31 cellular contexts compared by ENCODE assay signal in genomic region chr15:49380912-49381311, GRCh38. TPM values are rescaled to one million over a fixed set of nuclear protein-coding genes. Genes with fewer than 3 reads are reported as not detected.
DNase-seq lines count a peak whose midpoint lies in the region; ATAC-seq, FAIRE-seq and TF ChIP-seq lines count a peak whose summit lies in the region.
"Had no signal": no experiment of that assay in that cellular context is flagged by ENCODE, and none has a peak within 500 bp of the region (broad histone marks: within the 10 kb centered on the region; RNA-seq: fewer than 3 reads in every experiment).

No MANE protein-coding gene starts in this region.

- no peak overlapping the region for H3K4me3 ChIP-seq in GM23338
- no peak overlapping the region for H3K4me3 ChIP-seq in NT2/D1 (ENCODE audit: insufficient read length, low read depth)
- no peak overlapping the region for H3K4me3 ChIP-seq in H1 (ENCODE audit: extremely low read depth in 1 of 4, insufficient read depth in 2 of 4, low read depth in 3 of 4, low read length in 4 of 4)
- H3K4me3 ChIP-seq: ascending aorta, esophagus muscularis mucosa, MG63, pancreas, Peyer's patch, suprapubic skin, upper lobe of right lung had no signal

- no peak overlapping the region for H2BK20ac ChIP-seq in H1 (ENCODE audit: low read length)

- no peak overlapping the region for H4K5ac ChIP-seq in H1 (ENCODE audit: insufficient read length, low read depth, low read length)

- H3K56ac ChIP-seq in H1 (replicated peaks; ENCODE audit: insufficient read length, low read depth, low read length), result no peak overlapping the region

- H4K8ac ChIP-seq in H1 (ENCODE audit: extremely low read depth, insufficient read depth, low read length), result no peak overlapping the region

- peaks cover 3% of the 10 kb centered on the region; the same call in 1 of the 2 replicates for H3K9me2 ChIP-seq in GM23338 (ENCODE audit: insufficient read depth)

- H3K27ac ChIP-seq in GM23338 (ENCODE audit: low read depth), result no peak overlapping the region
- H3K27ac ChIP-seq in H1 (ENCODE audit: low read depth, low read length), result no peak overlapping the region
- H3K27ac ChIP-seq in substantia nigra (ENCODE audit: low read depth, low read length, poor library complexity, severe bottlenecking), result no peak overlapping the region
- H3K27ac ChIP-seq: ascending aorta, esophagus muscularis mucosa, pancreas, Peyer's patch, suprapubic skin, upper lobe of right lung had no signal

- H3K9me3 Mint-ChIP-seq in GM23338, result no peaks in the 10 kb centered on the region
- no peaks in the 10 kb centered on the region for H3K9me3 Mint-ChIP-seq in activated naive CD4-positive, alpha-beta T cell treated with anti-CD3 and anti-CD28 coated beads for 36 hours
- peaks cover 8% of the 10 kb centered on the region for H3K9me3 Mint-ChIP-seq in mesothelial cell of epicardium
- H3K9me3 Mint-ChIP-seq: activated naive CD8-positive, alpha-beta T cell treated with anti-CD3 and anti-CD28 coated beads, Interleukin-2, amount 10 ng/mL, durations not matched to agents 7 days and 5 days; stimulated activated memory B cell treated with anti-CD40 and anti-IgM and Interleukin-4, amounts not matched to agents 10 μg/mL and 1 μg/mL and 100 μg/mL, for 72 hours had no signal

- H2BK12ac ChIP-seq in H1 (ENCODE audit: low read depth, low read length), result no peak overlapping the region

- H3K79me1 ChIP-seq in H1 (ENCODE audit: low read depth, low read length), result no peaks in the 10 kb centered on the region

- intact Hi-C loops in activated naive CD4-positive, alpha-beta T cell treated with anti-CD3 and anti-CD28 coated beads for 36 hours (cut with micrococcal nuclease), result no loop called here

- no peaks in the 10 kb centered on the region for H4K20me1 ChIP-seq in GM23338 (replicated peaks; ENCODE audit: insufficient read depth)
- no peaks in the 10 kb centered on the region for H4K20me1 ChIP-seq in H1 (replicated peaks in 1 of 2; ENCODE audit: control insufficient read depth in 1 of 2, insufficient read depth in 2 of 2, low read length in 2 of 2)

- TF ChIP-seq EP300 in H1 (IDR thresholded peaks at IDR 0.05; ENCODE audit: borderline replicate concordance in 1 of 2, low read depth in 2 of 2, low read length in 2 of 2), result no peak

- H3K4me3 Mint-ChIP-seq in GM23338 (no peak overlapping the region), mesothelial cell of epicardium (no peak overlapping the region)
- no peak overlapping the region for H3K4me3 Mint-ChIP-seq in activated naive CD4-positive, alpha-beta T cell treated with anti-CD3 and anti-CD28 coated beads for 36 hours
- H3K4me3 Mint-ChIP-seq: activated naive CD8-positive, alpha-beta T cell treated with anti-CD3 and anti-CD28 coated beads, Interleukin-2, amount 10 ng/mL, durations not matched to agents 7 days and 5 days; CD8-positive, alpha-beta memory T cell; stimulated activated memory B cell treated with anti-CD40 and anti-IgM and Interleukin-4, amounts not matched to agents 10 μg/mL and 1 μg/mL and 100 μg/mL, for 72 hours had no signal

- DNase-seq in GM23338 (ENCODE audit: low spot score), result peak; percentile 34
- DNase-seq in NT2/D1 (ENCODE audit: low read depth, low spot score), result peak; percentile 15
- DNase-seq in H1 (ENCODE audit: low read depth in 1 of 2, low spot score in 2 of 2), result no peak
- peak; percentile 49 for DNase-seq in islet precursor cell
- DNase-seq in activated naive CD4-positive, alpha-beta T cell treated with anti-CD3 and anti-CD28 coated beads for 36 hours, result no peak
- DNase-seq in substantia nigra (lab: John Stamatoyannopoulos, UW), result no peak
- DNase-seq in mesothelial cell of epicardium (ENCODE audit: low spot score in 2 of 2, unreplicated experiment in 2 of 2), result no peak
- DNase-seq: activated CD4-positive, alpha-beta T cell treated with anti-CD3 and anti-CD28 coated beads for 4 hours; activated gamma-delta T cell; activated naive CD8-positive, alpha-beta T cell treated with anti-CD3 and anti-CD28 coated beads, Interleukin-2, amount 10 ng/mL, durations not matched to agents 7 days and 5 days; CD8-positive, alpha-beta memory T cell; cortex of kidney; DMS 273 treated with DMSO at 0.1 percent for 48 hours; KG1; MG63; NCI-H1105; NCI-H1930; pancreas; Peyer's patch; retina; SHP77 treated with DMSO at 0.1 percent for 48 hours; upper lobe of right lung had no signal

- no peak overlapping the region for H3K9ac ChIP-seq in NT2/D1 (ENCODE audit: insufficient read length, low read depth)
- H3K9ac ChIP-seq in H1 (replicated peaks in 1 of 4; ENCODE audit: extremely low read depth in 1 of 4, low read depth in 3 of 4, low read length in 3 of 4), result no peak overlapping the region

- TF ChIP-seq CTCF in GM23338 (conservative IDR thresholded peaks at IDR 0.05; ENCODE audit: low read depth in 2 of 2) (no peak), H1 (IDR thresholded peaks at IDR 0.05; ENCODE audit: control extremely low read depth in 1 of 3, insufficient read depth in 1 of 3, low read depth in 1 of 3, low read length in 3 of 3) (no peak), mesothelial cell of epicardium (IDR thresholded peaks at IDR 0.05; ENCODE audit: unreplicated experiment) (no peak)

- H3K36me3 Mint-ChIP-seq in GM23338 (ENCODE audit: low read depth), result no peaks in the 10 kb centered on the region
- no peaks in the 10 kb centered on the region for H3K36me3 Mint-ChIP-seq in activated naive CD4-positive, alpha-beta T cell treated with anti-CD3 and anti-CD28 coated beads for 36 hours (ENCODE audit: low read depth)
- H3K36me3 Mint-ChIP-seq in mesothelial cell of epicardium, result no peaks in the 10 kb centered on the region
- H3K36me3 Mint-ChIP-seq: activated naive CD8-positive, alpha-beta T cell treated with anti-CD3 and anti-CD28 coated beads, Interleukin-2, amount 10 ng/mL, durations not matched to agents 7 days and 5 days; stimulated activated memory B cell treated with anti-CD40 and anti-IgM and Interleukin-4, amounts not matched to agents 10 μg/mL and 1 μg/mL and 100 μg/mL, for 72 hours had no signal

- no peaks in the 10 kb centered on the region for H3K23me2 ChIP-seq in H1 (ENCODE audit: low read depth, low read length)

- CTCF ChIA-PET in H1 (lab: Charles Lee; ENCODE audit: partially characterized antibody), result interaction anchor here (0.8 kb wide), 1 partner anchor 9 kb away, joined by 3 read pairs; no protein-coding TSS in a partner anchor
- CTCF ChIA-PET in activated naive CD4-positive, alpha-beta T cell treated with anti-CD3 and anti-CD28 coated beads for 36 hours (lab: Charles Lee), result no interaction called here

- ATAC-seq in GM23338 (peak; percentile 62), GM21737 (IDR thresholded peaks at IDR 0.05; ENCODE audit: unreplicated experiment) (no peak)
- ATAC-seq: pancreas; stimulated activated memory B cell treated with anti-CD40 and anti-IgM and Interleukin-4, amounts not matched to agents 10 μg/mL and 1 μg/mL and 100 μg/mL, for 72 hours; upper lobe of right lung had no signal

- peak; percentile 79 for FAIRE-seq in H1 (lab: Jason Lieb, UNC)
- FAIRE-seq: frontal cortex, HTR-8/SVneo, pancreas had no signal

- H3K4me1 ChIP-seq in GM23338 (ENCODE audit: insufficient read depth) (peaks cover 19% of the 10 kb centered on the region), NT2/D1 (ENCODE audit: insufficient read depth, insufficient read length) (no peaks in the 10 kb centered on the region), H1 (replicated peaks in 1 of 4; ENCODE audit: control insufficient read depth in 3 of 4, insufficient read depth in 4 of 4, low read length in 3 of 4) (peaks cover 0 to 8% (median 4%) of the 10 kb centered on the region in 4 experiments; a peak in 4 of 7 replicates)
- H3K4me1 ChIP-seq: ascending aorta, esophagus muscularis mucosa, pancreas, Peyer's patch, suprapubic skin, upper lobe of right lung had no signal

- H3F3A ChIP-seq in GM23338 (replicated peaks; ENCODE audit: low read depth), result no peaks in the 10 kb centered on the region

- H3K79me2 ChIP-seq in GM23338 (replicated peaks; ENCODE audit: insufficient read depth), result no peaks in the 10 kb centered on the region
- no peaks in the 10 kb centered on the region for H3K79me2 ChIP-seq in H1 (ENCODE audit: control insufficient read depth in 1 of 2, insufficient read depth in 2 of 2, low read length in 2 of 2)

- H3K27me3 Mint-ChIP-seq in GM23338 (ENCODE audit: insufficient read depth, low read depth, poor library complexity) (peaks cover 1% of the 10 kb centered on the region), mesothelial cell of epicardium (ENCODE audit: low read depth) (no peaks in the 10 kb centered on the region)
- peaks cover 9% of the 10 kb centered on the region for H3K27me3 Mint-ChIP-seq in activated naive CD4-positive, alpha-beta T cell treated with anti-CD3 and anti-CD28 coated beads for 36 hours (ENCODE audit: low read depth)
- H3K27me3 Mint-ChIP-seq: stimulated activated memory B cell treated with anti-CD40 and anti-IgM and Interleukin-4, amounts not matched to agents 10 μg/mL and 1 μg/mL and 100 μg/mL, for 72 hours had no signal

- WGBS in H1 (ENCODE audit: extremely low coverage in 1 of 2, insufficient coverage in 1 of 2, insufficient read length in 1 of 2, insufficient replicate concordance in 2 of 2, low coverage in 1 of 2, low lambda C conversion rate in 2 of 2, missing lambda C conversion rate in 1 of 2), 2 experiments, result 84% methylated on average over 5 of the region's 5 CpGs; no CpG with 5 or more reads in 1 of the 2 experiments

- no peak overlapping the region for H2AK5ac ChIP-seq in H1 (ENCODE audit: low read depth, low read length)

- no peak overlapping the region for H3K27ac Mint-ChIP-seq in GM23338
- no peak overlapping the region for H3K27ac Mint-ChIP-seq in activated naive CD4-positive, alpha-beta T cell treated with anti-CD3 and anti-CD28 coated beads for 36 hours
- H3K27ac Mint-ChIP-seq in mesothelial cell of epicardium, result no peak overlapping the region
- H3K27ac Mint-ChIP-seq: activated naive CD8-positive, alpha-beta T cell treated with anti-CD3 and anti-CD28 coated beads, Interleukin-2, amount 10 ng/mL, durations not matched to agents 7 days and 5 days; CD8-positive, alpha-beta memory T cell; stimulated activated memory B cell treated with anti-CD40 and anti-IgM and Interleukin-4, amounts not matched to agents 10 μg/mL and 1 μg/mL and 100 μg/mL, for 72 hours had no signal

- H3K4me1 Mint-ChIP-seq in GM23338 (peaks cover 21% of the 10 kb centered on the region), mesothelial cell of epicardium (no peaks in the 10 kb centered on the region)
- no peaks in the 10 kb centered on the region for H3K4me1 Mint-ChIP-seq in activated naive CD4-positive, alpha-beta T cell treated with anti-CD3 and anti-CD28 coated beads for 36 hours (ENCODE audit: low read depth)
- H3K4me1 Mint-ChIP-seq: activated naive CD8-positive, alpha-beta T cell treated with anti-CD3 and anti-CD28 coated beads, Interleukin-2, amount 10 ng/mL, durations not matched to agents 7 days and 5 days; CD8-positive, alpha-beta memory T cell; stimulated activated memory B cell treated with anti-CD40 and anti-IgM and Interleukin-4, amounts not matched to agents 10 μg/mL and 1 μg/mL and 100 μg/mL, for 72 hours had no signal

- no peak for TF ChIP-seq RAD21 in H1 (IDR thresholded peaks at IDR 0.05 in 1 of 2, conservative IDR thresholded peaks at IDR 0.05 in 1 of 2; ENCODE audit: low read depth in 2 of 2, low read length in 2 of 2)

- H3K9me3 ChIP-seq in NT2/D1 (ENCODE audit: insufficient read depth, low read length) (no peaks in the 10 kb centered on the region), H1 (ENCODE audit: insufficient read depth in 2 of 2, low read depth in 1 of 2, low read length in 1 of 2) (no peaks in the 10 kb centered on the region)
- H3K9me3 ChIP-seq: ascending aorta, esophagus muscularis mucosa, MG63, pancreas, Peyer's patch, suprapubic skin, upper lobe of right lung had no signal

- H3K23ac ChIP-seq in H1 (ENCODE audit: insufficient read length), result no peak overlapping the region

- H2BK15ac ChIP-seq in H1 (ENCODE audit: low read length), result no peak overlapping the region

- H2AFZ ChIP-seq in GM23338, result no peak overlapping the region
- H2AFZ ChIP-seq in H1 (ENCODE audit: low read length), result peak overlapping the region; percentile 20; the same call in 1 of the 2 replicates

- peak overlapping the region; percentile 36; the same call in 1 of the 2 replicates for H3K18ac ChIP-seq in H1 (ENCODE audit: extremely low read depth, low read length)

- H3K27me3 ChIP-seq in GM23338 (ENCODE audit: insufficient read depth), result no peaks in the 10 kb centered on the region
- no peaks in the 10 kb centered on the region for H3K27me3 ChIP-seq in NT2/D1 (ENCODE audit: insufficient read depth, insufficient read length)
- H3K27me3 ChIP-seq in H1 (replicated peaks in 1 of 4; ENCODE audit: control insufficient read depth in 3 of 4, extremely low read depth in 1 of 4, insufficient read depth in 3 of 4, low read length in 3 of 4), result no peaks in the 10 kb centered on the region
- H3K27me3 ChIP-seq: ascending aorta, esophagus muscularis mucosa, MG63, pancreas, Peyer's patch, suprapubic skin, upper lobe of right lung had no signal

- H3K36me3 ChIP-seq in GM23338 (ENCODE audit: insufficient read depth) (no peaks in the 10 kb centered on the region), NT2/D1 (ENCODE audit: insufficient read depth, insufficient read length, low read length) (no peaks in the 10 kb centered on the region), H1 (ENCODE audit: control insufficient read depth in 2 of 4, insufficient read depth in 4 of 4, low read length in 3 of 4) (no peaks in the 10 kb centered on the region)
- H3K36me3 ChIP-seq: ascending aorta, esophagus muscularis mucosa, MG63, pancreas, Peyer's patch, suprapubic skin, upper lobe of right lung had no signal

- no peak overlapping the region for H3K4ac ChIP-seq in H1 (replicated peaks; ENCODE audit: insufficient read length, low read depth, low read length)

- H2BK120ac ChIP-seq in H1 (replicated peaks; ENCODE audit: low read depth, low read length), result no peak overlapping the region

- POLR2A ChIA-PET in H1 (lab: Charles Lee; ENCODE audit: partially characterized antibody), result no interaction called here

- no peak overlapping the region for H4K91ac ChIP-seq in H1 (replicated peaks; ENCODE audit: insufficient read length, low read length)

- no peak overlapping the region for H3K14ac ChIP-seq in H1 (ENCODE audit: insufficient read length)

- TF ChIP-seq POLR2A in H1 (IDR thresholded peaks at IDR 0.05; ENCODE audit: control extremely low read depth in 1 of 2, low read depth in 2 of 2, low read length in 2 of 2), result no peak

- no peak overlapping the region for H2BK5ac ChIP-seq in H1 (ENCODE audit: low read depth, low read length)

- H3K4me2 ChIP-seq in GM23338 (no peak overlapping the region), H1 (ENCODE audit: insufficient read depth in 1 of 2, low read depth in 2 of 2, low read length in 2 of 2) (no peak overlapping the region)

RNA-seq across cellular contexts. Expression of gene FGF7, which starts 42.1 kb away (rescaled TPM):
- total RNA-seq in GM23338 (2014; rRNA removed; shearing (Covaris generic)), result 0.03 TPM in 1 of 2 replicates, not detected in the other
- 0.08 TPM in 1 of 2 replicates, not detected in the other for polyA plus RNA-seq in GM23338 (2016; fragmentation: Nextera tagmentation; extraction: Ambion mirVana)
- not detected in 2 replicates for total RNA-seq in H1 (2021; fragmentation: NEBNext Ultra II Directional; extraction: Animal tissue kit (Norgen Biotek cat#: 25700))
- not detected in 2 replicates for polyA plus RNA-seq in H1 (2011; rRNA removed)
- polyA plus RNA-seq in H1 (2011; cell fraction: cytosol; rRNA removed), result not detected
- polyA plus RNA-seq in H1 (2011; cell fraction: nucleus; rRNA removed), result not detected
- not detected in 4 replicates for polyA plus RNA-seq in H1 (2012, experiment 1 of 2)
- not detected for polyA plus RNA-seq in H1 (2012, experiment 2 of 2)
- 0.06 TPM for polyA plus RNA-seq in H1 (2013, experiment 1 of 2)
- 0.09 TPM for polyA plus RNA-seq in H1 (2013, experiment 2 of 2)
- polyA minus RNA-seq in H1 (2011; rRNA and poly(A)+ RNA removed), result 0.03 and 0.27 TPM in 2 replicates
- not detected for polyA minus RNA-seq in H1 (2011; cell fraction: cytosol; rRNA and poly(A)+ RNA removed)
- polyA minus RNA-seq in H1 (2011; cell fraction: nucleus; rRNA and poly(A)+ RNA removed), result not detected
- total RNA-seq in activated naive CD4-positive, alpha-beta T cell treated with anti-CD3 and anti-CD28 coated beads for 36 hours, result not detected
- total RNA-seq in mesothelial cell of epicardium, result 5.7 to 8.7 TPM (median 7.9 TPM) in 3 replicates
- total RNA-seq: activated CD8-positive, alpha-beta memory T cell treated with anti-CD3 and anti-CD28 coated beads for 36 hours; activated naive CD8-positive, alpha-beta T cell treated with anti-CD3 and anti-CD28 coated beads, Interleukin-2, amount 10 ng/mL, durations not matched to agents 7 days and 5 days; CD8-positive, alpha-beta memory T cell; G401 had no signal
- polyA plus RNA-seq: CD8-positive, alpha-beta memory T cell had no signal

Comparison
In these comparisons a context has a peak if more than half of its experiments do, and no peak if none do; other contexts are left out.
1. DNase-seq: peak in GM23338 (single experiment), NT2/D1 (single experiment) and islet precursor cell (single experiment); none in H1 (0 of 2), activated naive CD4-positive, alpha-beta T cell treated with anti-CD3 and anti-CD28 coated beads for 36 hours (single experiment), substantia nigra (0 of 49) and mesothelial cell of epicardium (0 of 2).